8 cellular contexts compared by ENCODE assay signal in genomic region chr14:20343855-20344205, GRCh38. TPM values are rescaled to one million over a fixed set of nuclear protein-coding genes. Genes with fewer than 3 reads are reported as not detected.
A peak's percentile ranks its signal among the peaks of the same experiment; 100 is the strongest.
DNase-seq lines count a peak whose midpoint lies in the region; ATAC-seq and TF ChIP-seq lines count a peak whose summit lies in the region.

No MANE protein-coding gene starts in this region.

- no peaks in the 10 kb centered on the region for H4K20me1 ChIP-seq in fibroblast of lung (ENCODE audit: control insufficient read depth, extremely low read depth, insufficient read depth, low read length)

- H3K27ac ChIP-seq in SK-N-MC (peak overlapping the region; percentile 84), fibroblast of lung (ENCODE audit: insufficient read depth, low read length) (peak overlapping the region; percentile 76), prostate gland (peak overlapping the region; percentile 89)

- H3K27me3 ChIP-seq in fibroblast of lung (ENCODE audit: control insufficient read depth, insufficient read depth, low read length): no peaks in the 10 kb centered on the region
- H3K27me3 ChIP-seq in prostate gland (replicated peaks; ENCODE audit: insufficient read depth): no peaks in the 10 kb centered on the region

- intact Hi-C loops in prostate gland (cut with DNase I): loop anchor here (2.0 kb wide), 2 partner anchors 111 to 341 kb away; partner anchors contain the start of genes APEX1, OSGEP and RNASE4

- no peak for TF ChIP-seq POLR2A in prostate gland (IDR thresholded peaks at IDR 0.05)

- H3K4me3 ChIP-seq in SK-N-MC: peak overlapping the region; percentile 99
- peak overlapping the region; percentile 48 to 76 (median 66) for H3K4me3 ChIP-seq in fibroblast of lung (replicated peaks in 1 of 4; ENCODE audit: control extremely low read depth in 1 of 4, insufficient read depth in 1 of 4, low read depth in 3 of 4, low read length in 4 of 4)
- peak overlapping the region; percentile 56 to 68 for H3K4me3 ChIP-seq in prostate gland

- TF ChIP-seq CTCF in fibroblast of lung (conservative IDR thresholded peaks at IDR 0.05 in 1 of 2, IDR thresholded peaks at IDR 0.05 in 1 of 2; ENCODE audit: low read depth in 1 of 2, low read length in 2 of 2) (no peak), prostate gland (IDR thresholded peaks at IDR 0.05) (no peak)

- no peak for DNase-seq in activated CD8-positive, alpha-beta memory T cell treated with anti-CD3 and anti-CD28 coated beads, Interleukin-2, amount 10 ng/mL, durations not matched to agents 7 days and 5 days
- no peak for DNase-seq in activated CD8-positive, alpha-beta memory T cell treated with anti-CD3 and anti-CD28 coated beads, Interleukin-2, amount 50 U/mL, for 4 hours
- no peak for DNase-seq in SK-N-MC (ENCODE audit: low read depth, low spot score)
- DNase-seq in fibroblast of lung (ENCODE audit: low read depth in 2 of 2): peak; percentile 33 to 44
- DNase-seq in prostate gland (ENCODE audit: low spot score): no peak
- no peak for DNase-seq in islet precursor cell
- no peak for DNase-seq in NCI-H510A treated with DMSO at 0.1 percent for 48 hours (lab: John Stamatoyannopoulos, UW)

- H2AFZ ChIP-seq in fibroblast of lung (ENCODE audit: low read length): peak overlapping the region; percentile 35

- peaks cover 18% of the 10 kb centered on the region for H3K4me1 Mint-ChIP-seq in activated CD8-positive, alpha-beta memory T cell treated with anti-CD3 and anti-CD28 coated beads, Interleukin-2, amount 10 ng/mL, durations not matched to agents 7 days and 5 days

- CTCF ChIA-PET in activated CD8-positive, alpha-beta memory T cell treated with anti-CD3 and anti-CD28 coated beads, Interleukin-2, amount 10 ng/mL, durations not matched to agents 7 days and 5 days (lab: Charles Lee): interaction anchor here (0.7 to 7.3 kb wide), 11 partner anchors 10 to 339 kb away, joined by 3 to 67 read pairs (median 10); partner anchors contain the start of genes PIP4P1, PNP, RNASE4 and TEP1

- H3K9me3 ChIP-seq in SK-N-MC (ENCODE audit: low read depth, low read length): no peaks in the 10 kb centered on the region
- no peaks in the 10 kb centered on the region for H3K9me3 ChIP-seq in fibroblast of lung (ENCODE audit: control insufficient read depth, insufficient read depth, low read depth, low read length)
- H3K9me3 ChIP-seq in prostate gland: no peaks in the 10 kb centered on the region

- H3K4me1 ChIP-seq in fibroblast of lung (ENCODE audit: control insufficient read depth, extremely low read depth, insufficient read depth, low read length) (peaks cover 4% of the 10 kb centered on the region), prostate gland (replicated peaks) (no peaks in the 10 kb centered on the region)

- ATAC-seq in activated CD8-positive, alpha-beta memory T cell treated with anti-CD3 and anti-CD28 coated beads, Interleukin-2, amount 10 ng/mL, durations not matched to agents 7 days and 5 days: no peak
- no peak for ATAC-seq in HG02852 (IDR thresholded peaks at IDR 0.05; ENCODE audit: unreplicated experiment)

- H3K79me2 ChIP-seq in fibroblast of lung (ENCODE audit: control insufficient read depth, insufficient read depth, low read length): peaks cover 5% of the 10 kb centered on the region

- peak overlapping the region; percentile 83 for H3K4me3 Mint-ChIP-seq in activated CD8-positive, alpha-beta memory T cell treated with anti-CD3 and anti-CD28 coated beads, Interleukin-2, amount 10 ng/mL, durations not matched to agents 7 days and 5 days

- 2% methylated on average over 3 of the region's 3 CpGs for WGBS in prostate gland

- H3K9ac ChIP-seq in SK-N-MC (ENCODE audit: insufficient read length) (peak overlapping the region; percentile 99), fibroblast of lung (ENCODE audit: insufficient read depth, low read length) (peak overlapping the region; percentile 65)

- no peaks in the 10 kb centered on the region for H3K9me3 Mint-ChIP-seq in activated CD8-positive, alpha-beta memory T cell treated with anti-CD3 and anti-CD28 coated beads, Interleukin-2, amount 10 ng/mL, durations not matched to agents 7 days and 5 days (ENCODE audit: low read depth)

- peaks cover 37% of the 10 kb centered on the region for H3K36me3 ChIP-seq in SK-N-MC (ENCODE audit: insufficient read depth, low read length)
- no peaks in the 10 kb centered on the region for H3K36me3 ChIP-seq in fibroblast of lung (ENCODE audit: control insufficient read depth, insufficient read depth, low read length)
- H3K36me3 ChIP-seq in prostate gland: no peaks in the 10 kb centered on the region

- H3K27me3 Mint-ChIP-seq in activated CD8-positive, alpha-beta memory T cell treated with anti-CD3 and anti-CD28 coated beads, Interleukin-2, amount 10 ng/mL, durations not matched to agents 7 days and 5 days: no peaks in the 10 kb centered on the region

- H3K4me2 ChIP-seq in fibroblast of lung (ENCODE audit: extremely low read depth, insufficient read depth, low read length): peak overlapping the region; percentile 75

- peaks cover 22% of the 10 kb centered on the region for H3K36me3 Mint-ChIP-seq in activated CD8-positive, alpha-beta memory T cell treated with anti-CD3 and anti-CD28 coated beads, Interleukin-2, amount 10 ng/mL, durations not matched to agents 7 days and 5 days

- peak overlapping the region; percentile 86 for H3K27ac Mint-ChIP-seq in activated CD8-positive, alpha-beta memory T cell treated with anti-CD3 and anti-CD28 coated beads, Interleukin-2, amount 10 ng/mL, durations not matched to agents 7 days and 5 days

RNA-seq across cellular contexts. Expression of gene PARP2, which starts 0.4 kb away (rescaled TPM):
- total RNA-seq in activated CD8-positive, alpha-beta memory T cell treated with anti-CD3 and anti-CD28 coated beads, Interleukin-2, amount 10 ng/mL, durations not matched to agents 7 days and 5 days: 10 to 100 TPM; 32.6 to 38.4 TPM
- total RNA-seq in fibroblast of lung: 5.6 and 6.6 TPM in 2 replicates
- polyA plus RNA-seq in fibroblast of lung: 16.9 and 28.7 TPM in 2 replicates
- polyA plus RNA-seq in fibroblast of lung (2012): 10.4 and 21.2 TPM in 2 replicates
- polyA minus RNA-seq in fibroblast of lung (ENCODE audit: low replicate concordance): 4.3 and 5.9 TPM in 2 replicates
- 10 to 100 TPM; 10.7 to 23.1 TPM for total RNA-seq in prostate gland

RNA-seq across cellular contexts. Expression of gene CCNB1IP1, which starts 10.8 kb away (rescaled TPM):
- total RNA-seq in activated CD8-positive, alpha-beta memory T cell treated with anti-CD3 and anti-CD28 coated beads, Interleukin-2, amount 10 ng/mL, durations not matched to agents 7 days and 5 days: 10 to 100 TPM; 39.0 to 39.5 TPM
- total RNA-seq in fibroblast of lung: 77.5 and 110 TPM in 2 replicates
- polyA plus RNA-seq in fibroblast of lung: 33.3 and 48.5 TPM in 2 replicates
- 24.4 and 37.3 TPM in 2 replicates for polyA plus RNA-seq in fibroblast of lung (2012)
- 2.4 and 6.5 TPM in 2 replicates for polyA minus RNA-seq in fibroblast of lung (ENCODE audit: low replicate concordance)
- total RNA-seq in prostate gland: 10 to 100 TPM; 34.6 to 47.8 TPM

RNA-seq across cellular contexts. Expression of gene TTC5, which starts 38.1 kb away (rescaled TPM):
- 10 to 100 TPM; 22.4 to 24.4 TPM for total RNA-seq in activated CD8-positive, alpha-beta memory T cell treated with anti-CD3 and anti-CD28 coated beads, Interleukin-2, amount 10 ng/mL, durations not matched to agents 7 days and 5 days
- total RNA-seq in fibroblast of lung (20.0 and 22.0 TPM in 2 replicates), prostate gland (10 to 100 TPM; 11.1 to 18.5 TPM)
- polyA plus RNA-seq in fibroblast of lung: 20.3 and 22.4 TPM in 2 replicates
- 16.0 and 16.7 TPM in 2 replicates for polyA plus RNA-seq in fibroblast of lung (2012)
- polyA minus RNA-seq in fibroblast of lung (ENCODE audit: low replicate concordance): 10.6 and 17.0 TPM in 2 replicates

Comparison
In these comparisons a context has a peak if more than half of its experiments do, and no peak if none do; other contexts are left out.
1. DNase-seq: peak in fibroblast of lung (2 of 2); none in activated CD8-positive, alpha-beta memory T cell treated with anti-CD3 and anti-CD28 coated beads, Interleukin-2, amount 10 ng/mL, durations not matched to agents 7 days and 5 days (single experiment), activated CD8-positive, alpha-beta memory T cell treated with anti-CD3 and anti-CD28 coated beads, Interleukin-2, amount 50 U/mL, for 4 hours (single experiment), SK-N-MC (single experiment), prostate gland (single experiment), islet precursor cell (single experiment) and NCI-H510A treated with DMSO at 0.1 percent for 48 hours (single experiment).
2. Peak in every context shown above with its lines, with median percentiles within 50 percentile points of each other: H3K27ac ChIP-seq and H3K4me3 ChIP-seq.